ENCODE assay signal across 19 cellular contexts in the genomic region with DNA sequence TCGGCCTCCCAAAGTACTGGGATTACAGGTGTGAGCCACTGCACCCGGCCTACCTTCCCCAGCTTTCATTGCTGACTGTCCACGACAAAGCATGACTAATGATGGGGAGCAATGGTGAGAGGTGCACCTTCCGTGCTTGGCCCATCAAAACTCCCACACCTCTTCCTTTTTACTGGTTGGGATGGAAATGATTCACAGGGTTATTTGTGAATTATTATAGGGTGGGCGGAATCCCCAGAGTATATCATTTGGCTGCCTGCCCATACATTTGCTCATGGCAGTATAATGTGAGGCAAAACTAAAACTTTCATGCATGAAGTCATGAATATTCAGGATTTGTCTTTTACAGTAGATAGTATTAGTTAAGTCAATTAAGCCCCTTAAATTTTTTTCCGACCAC.
"Had no signal": no experiment of that assay in that cellular context is flagged by ENCODE, and none has a peak within 500 bp of the region (broad histone marks: within the 10 kb centered on the region; RNA-seq: fewer than 3 reads in every experiment).

No MANE protein-coding gene starts in this region.

- DNase-seq: activated CD4-positive, alpha-beta T cell treated with anti-CD3 and anti-CD28 coated beads, Interleukin-2, amount 50 U/mL, for 4 hours; activated gamma-delta T cell; adrenal gland; left colon; right lobe of liver; stimulated activated CD4-positive, alpha-beta T cell treated with anti-CD3 and anti-CD28 coated beads, Interleukin-4, amount 100 ng/mL, for 1 hour; stomach; trophoblast cell; WERI-Rb-1 had no signal

- H2AFZ ChIP-seq: parathyroid adenoma had no signal

- H3K4me3 ChIP-seq: adrenal gland, coronary artery, lung, right lobe of liver, smooth muscle cell, stomach had no signal

- H3K4me1 ChIP-seq: adrenal gland, parathyroid adenoma, right lobe of liver, stomach had no signal

- H3K9me3 Mint-ChIP-seq: activated naive CD4-positive, alpha-beta T cell treated with anti-CD3 and anti-CD28 coated beads, Interleukin-2, amount 50 U/mL, for 72 hours; central memory CD8-positive, alpha-beta T cell; mesothelial cell of epicardium; natural killer cell treated with Interleukin-12 subunit alpha and Interleukin-12 subunit beta and Interleukin-15 and Interleukin-18, amount 100 ng/mL, for 72 hours had no signal

- H3K36me3 ChIP-seq: adrenal gland, neutrophil, right lobe of liver, stomach, WERI-Rb-1 had no signal

- H3K9ac ChIP-seq: parathyroid adenoma had no signal

- H3K4me2 ChIP-seq: smooth muscle cell had no signal

- H3K27ac ChIP-seq: adrenal gland, coronary artery, neutrophil, parathyroid adenoma, right lobe of liver, stomach, WERI-Rb-1 had no signal

- H3K79me2 ChIP-seq: parathyroid adenoma had no signal

- H3K27ac Mint-ChIP-seq: activated naive CD4-positive, alpha-beta T cell treated with anti-CD3 and anti-CD28 coated beads, Interleukin-2, amount 50 U/mL, for 72 hours; mesothelial cell of epicardium; natural killer cell treated with Interleukin-12 subunit alpha and Interleukin-12 subunit beta and Interleukin-15 and Interleukin-18, amount 100 ng/mL, for 72 hours; T-helper 1 cell treated with Interleukin-12 subunit alpha and Interleukin-12 subunit beta and Interleukin-4 antibody, amounts not matched to agents 30 μg/mL and 1 μg/mL, for 36 hours had no signal

- H3K4me1 Mint-ChIP-seq: central memory CD8-positive, alpha-beta T cell; mesothelial cell of epicardium had no signal

- H3K27me3 Mint-ChIP-seq: central memory CD8-positive, alpha-beta T cell; natural killer cell treated with Interleukin-12 subunit alpha and Interleukin-12 subunit beta and Interleukin-15 and Interleukin-18, amount 100 ng/mL, for 72 hours had no signal

- H3K27me3 ChIP-seq: adrenal gland, neutrophil, right lobe of liver, stomach had no signal

- H3K36me3 Mint-ChIP-seq: activated naive CD4-positive, alpha-beta T cell treated with anti-CD3 and anti-CD28 coated beads, Interleukin-2, amount 50 U/mL, for 72 hours; mesothelial cell of epicardium; natural killer cell treated with Interleukin-12 subunit alpha and Interleukin-12 subunit beta and Interleukin-15 and Interleukin-18, amount 100 ng/mL, for 72 hours had no signal

- ATAC-seq: activated naive CD4-positive, alpha-beta T cell treated with anti-CD3 and anti-CD28 coated beads, Interleukin-2, amount 50 U/mL, for 72 hours; left colon; natural killer cell treated with Interleukin-12 subunit alpha and Interleukin-12 subunit beta and Interleukin-15 and Interleukin-18, amount 100 ng/mL, for 72 hours; right lobe of liver had no signal

- H3K4me3 Mint-ChIP-seq: central memory CD8-positive, alpha-beta T cell; mesothelial cell of epicardium; natural killer cell treated with Interleukin-12 subunit alpha and Interleukin-12 subunit beta and Interleukin-15 and Interleukin-18, amount 100 ng/mL, for 72 hours; T-helper 1 cell treated with Interleukin-12 subunit alpha and Interleukin-12 subunit beta and Interleukin-4 antibody, amounts not matched to agents 30 μg/mL and 1 μg/mL, for 36 hours had no signal

- H3K9me3 ChIP-seq: adrenal gland, neutrophil, right lobe of liver, stomach had no signal
